In the genomic region with DNA sequence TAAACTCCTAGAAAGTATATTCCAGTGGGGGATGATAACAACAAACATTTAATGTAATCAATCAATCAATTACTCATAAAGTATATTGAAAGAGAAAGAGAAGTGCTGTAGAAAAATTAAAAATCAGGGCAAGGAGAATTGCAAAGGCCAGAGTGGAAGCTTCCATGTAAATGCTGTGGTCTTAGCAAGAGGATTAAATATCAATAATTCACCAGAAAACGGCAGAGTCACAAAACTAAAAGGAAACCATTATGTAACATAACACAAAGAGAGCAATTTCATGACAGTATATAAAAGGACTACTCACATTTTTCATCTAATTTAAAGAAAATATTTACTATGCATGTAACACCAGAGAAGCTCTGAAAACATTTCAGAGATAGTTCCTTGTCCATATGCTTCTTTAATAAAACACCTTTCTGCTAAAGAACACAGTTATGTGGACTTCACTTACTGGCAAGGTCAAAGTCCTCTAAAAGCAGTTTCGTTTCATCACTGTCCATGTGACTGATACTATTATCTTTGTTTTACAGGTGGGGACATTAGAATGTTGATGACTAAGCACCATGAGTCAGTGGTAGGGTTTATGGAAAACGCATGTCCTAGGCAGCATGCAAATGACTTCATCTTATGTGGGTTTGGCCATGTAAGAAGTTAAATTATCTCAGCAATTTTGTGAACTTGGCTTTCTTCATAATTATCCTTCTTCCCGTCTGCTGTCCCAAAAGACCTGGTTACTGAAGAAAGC, we compare ENCODE assay signal across 9 cellular contexts.
DNase-seq lines count a peak whose midpoint lies in the region; ATAC-seq lines count a peak whose summit lies in the region.
"Had no signal": no experiment of that assay in that cellular context is flagged by ENCODE, and none has a peak within 500 bp of the region (broad histone marks: within the 10 kb centered on the region; RNA-seq: fewer than 3 reads in every experiment).

No MANE protein-coding gene starts in this region.

- ATAC-seq in HG02798 (IDR thresholded peaks at IDR 0.05; ENCODE audit: poor library complexity, unreplicated experiment) (peak; percentile 93), GM19455 (IDR thresholded peaks at IDR 0.05; ENCODE audit: unreplicated experiment) (no peak), HG03280 (IDR thresholded peaks at IDR 0.05; ENCODE audit: unreplicated experiment) (no peak)

- DNase-seq in ELR (ENCODE audit: low read depth) (peak; percentile 98), OCI-M1 (lab: John Stamatoyannopoulos, UW) (peak; percentile 98), glomerular visceral epithelial cell (ENCODE audit: extremely low spot score) (peak; percentile 90), NCI-H2227 (lab: John Stamatoyannopoulos, UW; ENCODE audit: unreplicated experiment) (no peak)
- no peak for DNase-seq in activated T-cell treated with anti-CD3 and anti-CD28 coated beads, Interleukin-2, amount 50 U/mL, for 48 hours
- DNase-seq: left cardiac atrium had no signal

Comparison
In these comparisons a context has a peak if more than half of its experiments do, and no peak if none do; other contexts are left out.
1. DNase-seq: peak in ELR (single experiment), OCI-M1 (single experiment) and glomerular visceral epithelial cell (single experiment); none in activated T-cell treated with anti-CD3 and anti-CD28 coated beads, Interleukin-2, amount 50 U/mL, for 48 hours (0 of 2) and NCI-H2227 (single experiment).